8 cellular contexts compared by ENCODE assay signal in genomic region chr18:14190776-14191442, GRCh38. TPM values are rescaled to one million over a fixed set of nuclear protein-coding genes. Genes with fewer than 3 reads are reported as not detected.
DNase-seq lines count a peak whose midpoint lies in the region; ATAC-seq and FAIRE-seq lines count a peak whose summit lies in the region.
"Not testable (repeated sequence)": the region's sequence is repeated elsewhere in the genome, so short reads cannot be mapped to it uniquely, and the experiment has no call there.

No MANE protein-coding gene starts in this region.

- H3K36me3 Mint-ChIP-seq in T-helper 1 cell treated with Interleukin-12 subunit alpha and Interleukin-12 subunit beta and Interleukin-4 antibody, amounts not matched to agents 30 μg/mL and 1 μg/mL, for 36 hours (ENCODE audit: low read depth); activated naive CD8-positive, alpha-beta T cell treated with anti-CD3 and anti-CD28 coated beads for 36 hours: not testable (repeated sequence)

- peak; percentile 32 for FAIRE-seq in urothelium cell line (lab: Jason Lieb, UNC)

- not testable (repeated sequence) for H3K27me3 Mint-ChIP-seq in T-helper 1 cell treated with Interleukin-12 subunit alpha and Interleukin-12 subunit beta and Interleukin-4 antibody, amounts not matched to agents 30 μg/mL and 1 μg/mL, for 36 hours (ENCODE audit: low read depth); activated naive CD8-positive, alpha-beta T cell treated with anti-CD3 and anti-CD28 coated beads for 36 hours

- peak overlapping the region; percentile 2 for H3K4me3 Mint-ChIP-seq in T-helper 1 cell treated with Interleukin-12 subunit alpha and Interleukin-12 subunit beta and Interleukin-4 antibody, amounts not matched to agents 30 μg/mL and 1 μg/mL, for 36 hours
- not testable (repeated sequence) for H3K4me3 Mint-ChIP-seq in activated naive CD8-positive, alpha-beta T cell treated with anti-CD3 and anti-CD28 coated beads for 36 hours

- ATAC-seq in GM18519 (IDR thresholded peaks at IDR 0.05; ENCODE audit: low FRiP score, unreplicated experiment) = peak; percentile 97
- ATAC-seq in GM19395 (IDR thresholded peaks at IDR 0.05; ENCODE audit: unreplicated experiment) = peak; percentile 99
- ATAC-seq in GM21786 (IDR thresholded peaks at IDR 0.05; ENCODE audit: unreplicated experiment) = peak; percentile 93
- peak; percentile 66 for ATAC-seq in HG03025 (IDR thresholded peaks at IDR 0.05; ENCODE audit: low FRiP score, unreplicated experiment)
- ATAC-seq in HG03432 (IDR thresholded peaks at IDR 0.05; ENCODE audit: unreplicated experiment) = peak; percentile 98

- H3K9me3 Mint-ChIP-seq in T-helper 1 cell treated with Interleukin-12 subunit alpha and Interleukin-12 subunit beta and Interleukin-4 antibody, amounts not matched to agents 30 μg/mL and 1 μg/mL, for 36 hours; activated naive CD8-positive, alpha-beta T cell treated with anti-CD3 and anti-CD28 coated beads for 36 hours: not testable (repeated sequence)

- peak overlapping the region; percentile 29 for H3K27ac Mint-ChIP-seq in T-helper 1 cell treated with Interleukin-12 subunit alpha and Interleukin-12 subunit beta and Interleukin-4 antibody, amounts not matched to agents 30 μg/mL and 1 μg/mL, for 36 hours
- peak overlapping the region; percentile 52 for H3K27ac Mint-ChIP-seq in activated naive CD8-positive, alpha-beta T cell treated with anti-CD3 and anti-CD28 coated beads for 36 hours

- not testable (repeated sequence) for DNase-seq in activated naive CD8-positive, alpha-beta T cell treated with anti-CD3 and anti-CD28 coated beads for 36 hours; urothelium cell line (ENCODE audit: low spot score)

- H3K4me1 Mint-ChIP-seq in T-helper 1 cell treated with Interleukin-12 subunit alpha and Interleukin-12 subunit beta and Interleukin-4 antibody, amounts not matched to agents 30 μg/mL and 1 μg/mL, for 36 hours (ENCODE audit: low read depth) = peaks cover 16% of the 10 kb centered on the region
- peaks cover 13% of the 10 kb centered on the region for H3K4me1 Mint-ChIP-seq in activated naive CD8-positive, alpha-beta T cell treated with anti-CD3 and anti-CD28 coated beads for 36 hours

RNA-seq across cellular contexts. Expression of gene ZNF519, which starts 58.7 kb away (rescaled TPM):
- 10 to 100 TPM; 13.0 to 13.5 TPM for total RNA-seq in activated naive CD8-positive, alpha-beta T cell treated with anti-CD3 and anti-CD28 coated beads for 36 hours
